ENCODE assay signal across 17 cellular contexts in the genomic region with DNA sequence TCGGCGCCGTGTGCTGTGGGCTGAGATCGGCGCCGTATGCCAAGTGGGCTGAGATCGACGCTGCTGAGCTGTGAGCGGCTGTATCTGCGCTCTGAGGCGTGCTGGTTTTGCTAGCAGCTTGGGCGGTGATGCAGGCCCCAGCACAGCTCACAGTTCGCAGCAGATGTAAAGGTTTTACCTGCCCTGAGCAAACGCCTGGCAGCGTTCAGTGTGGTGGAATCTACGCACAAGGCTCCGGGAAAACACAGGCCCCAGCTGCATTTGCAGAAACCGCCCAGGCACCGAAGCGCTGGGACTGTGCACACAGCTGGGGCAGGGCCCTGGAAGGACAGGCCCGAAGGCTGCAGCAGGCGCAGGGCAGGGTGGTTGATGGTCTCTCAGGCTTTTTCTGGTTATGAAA.
"Had no signal": no experiment of that assay in that cellular context is flagged by ENCODE, and none has a peak within 500 bp of the region (broad histone marks: within the 10 kb centered on the region; RNA-seq: fewer than 3 reads in every experiment).

No MANE protein-coding gene starts in this region.

- H3K27ac Mint-ChIP-seq: activated B cell treated with CpG ODN at 0.5 μM for 24 hours; activated CD4-positive, alpha-beta T cell treated with anti-CD3 and anti-CD28 coated beads, Interleukin-2, amount 10 ng/mL, durations not matched to agents 7 days and 5 days; activated naive CD8-positive, alpha-beta T cell treated with anti-CD3 and anti-CD28 coated beads, Interleukin-2, amount 10 ng/mL, durations not matched to agents 7 days and 5 days; activated T-cell treated with anti-CD3 and anti-CD28 coated beads, Interleukin-2, amount 50 U/mL, for 72 hours; memory B cell; stimulated activated memory B cell treated with anti-CD40 and anti-IgM and Interleukin-4, amounts not matched to agents 10 μg/mL and 1 μg/mL and 100 μg/mL, for 72 hours had no signal

- H3K27me3 Mint-ChIP-seq: activated CD4-positive, alpha-beta T cell treated with anti-CD3 and anti-CD28 coated beads, Interleukin-2, amount 10 ng/mL, durations not matched to agents 7 days and 5 days; activated naive CD8-positive, alpha-beta T cell treated with anti-CD3 and anti-CD28 coated beads, Interleukin-2, amount 10 ng/mL, durations not matched to agents 7 days and 5 days had no signal

- H3K27me3 ChIP-seq: brain microvascular endothelial cell, thyroid gland had no signal

- H3K4me1 ChIP-seq: foreskin keratinocyte, psoas muscle, thyroid gland had no signal

- ATAC-seq: activated T-cell treated with anti-CD3 and anti-CD28 coated beads, Interleukin-2, amount 50 U/mL, for 72 hours; foreskin keratinocyte; left colon; natural killer cell; psoas muscle had no signal

- H3K4me3 Mint-ChIP-seq: activated B cell treated with CpG ODN at 0.5 μM for 24 hours; activated CD4-positive, alpha-beta T cell treated with anti-CD3 and anti-CD28 coated beads, Interleukin-2, amount 10 ng/mL, durations not matched to agents 7 days and 5 days; activated naive CD8-positive, alpha-beta T cell treated with anti-CD3 and anti-CD28 coated beads, Interleukin-2, amount 10 ng/mL, durations not matched to agents 7 days and 5 days; activated T-cell treated with anti-CD3 and anti-CD28 coated beads, Interleukin-2, amount 50 U/mL, for 72 hours; memory B cell; natural killer cell; stimulated activated memory B cell treated with anti-CD40 and anti-IgM and Interleukin-4, amounts not matched to agents 10 μg/mL and 1 μg/mL and 100 μg/mL, for 72 hours had no signal

- H3K9me3 Mint-ChIP-seq: activated B cell treated with CpG ODN at 0.5 μM for 24 hours; activated CD4-positive, alpha-beta T cell treated with anti-CD3 and anti-CD28 coated beads, Interleukin-2, amount 10 ng/mL, durations not matched to agents 7 days and 5 days; activated naive CD8-positive, alpha-beta T cell treated with anti-CD3 and anti-CD28 coated beads, Interleukin-2, amount 10 ng/mL, durations not matched to agents 7 days and 5 days; activated T-cell treated with anti-CD3 and anti-CD28 coated beads, Interleukin-2, amount 50 U/mL, for 72 hours; memory B cell; natural killer cell; stimulated activated memory B cell treated with anti-CD40 and anti-IgM and Interleukin-4, amounts not matched to agents 10 μg/mL and 1 μg/mL and 100 μg/mL, for 72 hours had no signal

- H3K4me1 Mint-ChIP-seq: activated B cell treated with CpG ODN at 0.5 μM for 24 hours; activated CD4-positive, alpha-beta T cell treated with anti-CD3 and anti-CD28 coated beads, Interleukin-2, amount 10 ng/mL, durations not matched to agents 7 days and 5 days; activated naive CD8-positive, alpha-beta T cell treated with anti-CD3 and anti-CD28 coated beads, Interleukin-2, amount 10 ng/mL, durations not matched to agents 7 days and 5 days; memory B cell; natural killer cell; stimulated activated memory B cell treated with anti-CD40 and anti-IgM and Interleukin-4, amounts not matched to agents 10 μg/mL and 1 μg/mL and 100 μg/mL, for 72 hours had no signal

- DNase-seq: activated B cell treated with CpG ODN at 0.5 μM for 24 hours; activated CD4-positive, alpha-beta T cell treated with anti-CD3 and anti-CD28 coated beads, Interleukin-2, amount 10 ng/mL, durations not matched to agents 7 days and 5 days; activated CD8-positive, alpha-beta memory T cell treated with anti-CD3 and anti-CD28 coated beads, Interleukin-2, amount 50 U/mL, for 48 hours; activated naive CD8-positive, alpha-beta T cell treated with anti-CD3 and anti-CD28 coated beads, Interleukin-2, amount 10 ng/mL, durations not matched to agents 7 days and 5 days; activated T-cell treated with anti-CD3 and anti-CD28 coated beads, Interleukin-2, amount 50 U/mL, for 72 hours; brain microvascular endothelial cell; effector CD8-positive, alpha-beta T cell; foreskin keratinocyte; left colon; natural killer cell; occipital lobe; stimulated activated CD4-positive, alpha-beta T cell treated with anti-CD3 and anti-CD28 coated beads, Interleukin-2, amount 100 ng/mL, for 48 hours; SW 1271; thyroid gland had no signal

- H3K9me3 ChIP-seq: psoas muscle, thyroid gland had no signal

- H3K4me3 ChIP-seq: psoas muscle, thyroid gland had no signal

- H3K36me3 ChIP-seq: brain microvascular endothelial cell, thyroid gland had no signal

- H3K36me3 Mint-ChIP-seq: activated naive CD8-positive, alpha-beta T cell treated with anti-CD3 and anti-CD28 coated beads, Interleukin-2, amount 10 ng/mL, durations not matched to agents 7 days and 5 days; memory B cell; natural killer cell; stimulated activated memory B cell treated with anti-CD40 and anti-IgM and Interleukin-4, amounts not matched to agents 10 μg/mL and 1 μg/mL and 100 μg/mL, for 72 hours had no signal

- H3K27ac ChIP-seq: brain microvascular endothelial cell, foreskin keratinocyte, psoas muscle, thyroid gland had no signal
